ENCODE assay signal across 19 cellular contexts in genomic region chr17:58986005-58986404, GRCh38.
"Had no signal": no experiment of that assay in that cellular context is flagged by ENCODE, and none has a peak within 500 bp of the region (broad histone marks: within the 10 kb centered on the region; RNA-seq: fewer than 3 reads in every experiment).

No MANE protein-coding gene starts in this region.

- H3K27ac ChIP-seq: dorsolateral prefrontal cortex, epithelial cell of prostate, foreskin keratinocyte, hepatocyte, stomach had no signal

- H3K4me1 ChIP-seq: foreskin keratinocyte, stomach had no signal

- H3K9me3 ChIP-seq: spleen, stomach had no signal

- H3K4me3 ChIP-seq: dorsolateral prefrontal cortex, hepatocyte, spleen, stomach had no signal

- H3K4me3 Mint-ChIP-seq: activated B cell treated with CpG ODN at 0.5 μM for 24 hours; activated naive CD8-positive, alpha-beta T cell; mesothelial cell of epicardium; nephron progenitor cell; T-cell had no signal

- H2AFZ ChIP-seq: hepatocyte had no signal

- ATAC-seq: foreskin keratinocyte, left lobe of liver, SK-N-SH treated with all-trans-retinoic acid at 6 μM for 48 hours, T-cell had no signal

- FAIRE-seq: keratinocyte had no signal

- H3K27me3 Mint-ChIP-seq: activated B cell treated with CpG ODN at 0.5 μM for 24 hours; activated naive CD8-positive, alpha-beta T cell; T-cell had no signal

- H3K79me2 ChIP-seq: hepatocyte had no signal

- H3K4me2 ChIP-seq: hepatocyte had no signal

- H3K9me3 Mint-ChIP-seq: activated B cell treated with CpG ODN at 0.5 μM for 24 hours, T-cell had no signal

- DNase-seq: activated B cell treated with CpG ODN at 0.5 μM for 24 hours; activated CD4-positive, alpha-beta T cell treated with anti-CD3 and anti-CD28 coated beads, Interleukin-2, amount 50 U/mL, for 1 hour; activated gamma-delta T cell; dorsolateral prefrontal cortex; foreskin keratinocyte; nephron progenitor cell; occipital lobe; retina; spleen; stomach; T-cell; trophoblast cell had no signal

- H3K4me1 Mint-ChIP-seq: activated B cell treated with CpG ODN at 0.5 μM for 24 hours, mesothelial cell of epicardium, T-cell had no signal

- H3K27me3 ChIP-seq: dorsolateral prefrontal cortex, foreskin keratinocyte, hepatocyte, spleen, stomach had no signal

- H3K36me3 ChIP-seq: stomach had no signal

- H3K27ac Mint-ChIP-seq: activated B cell treated with CpG ODN at 0.5 μM for 24 hours; activated naive CD8-positive, alpha-beta T cell; mesothelial cell of epicardium; T-cell had no signal
